Comparison of ENCODE assay signal across 1 cellular context in the genomic region with DNA sequence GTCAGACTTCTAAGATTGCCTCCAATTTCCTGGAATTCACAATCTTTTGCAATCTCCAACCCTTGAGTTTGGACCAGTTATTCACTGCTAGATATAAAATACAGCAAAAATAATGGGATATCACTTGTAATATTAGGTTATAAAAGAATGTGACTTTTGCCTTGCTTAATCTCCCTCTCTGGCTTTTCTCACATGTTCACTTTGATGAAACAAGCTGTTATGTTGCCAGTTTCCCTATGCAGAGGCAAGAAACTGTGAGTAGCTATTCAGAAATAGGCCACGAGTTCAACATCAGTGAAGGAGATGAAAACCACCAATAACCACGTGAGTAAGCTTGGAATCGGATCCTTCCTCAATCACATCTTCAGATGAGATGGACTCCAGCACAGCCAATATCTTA.
TF ChIP-seq lines count a peak whose summit lies in the region.

No MANE protein-coding gene starts in this region.

TF ChIP-seq in HepG2, 621 proteins besides CTCF, POLR2A, EP300 and RAD21 (continued from another document):
- TF ChIP-seq ZNF282 (IDR thresholded peaks at IDR 0.05; ENCODE audit: partially characterized antibody) = no peak
